Comparison of ENCODE assay signal across 1 cellular context in genomic region chr1:178379807-178380206, GRCh38.
TF ChIP-seq lines count a peak whose summit lies in the region.

No MANE protein-coding gene starts in this region.

TF ChIP-seq in WTC11, 78 proteins besides CTCF, POLR2A, EP300 and RAD21 (continued from another document):
- no peak for TF ChIP-seq AR (CRISPR knock-in tag; IDR thresholded peaks at IDR 0.05)
- TF ChIP-seq ZNF263 (CRISPR knock-in tag; IDR thresholded peaks at IDR 0.05; ENCODE audit: low read depth): no peak
- TF ChIP-seq ZNF317 (CRISPR knock-in tag; IDR thresholded peaks at IDR 0.05; ENCODE audit: borderline replicate concordance, low read depth): no peak
- no peak for TF ChIP-seq E2F5 (CRISPR knock-in tag; IDR thresholded peaks at IDR 0.05)
- TF ChIP-seq ZNF423 (CRISPR knock-in tag; IDR thresholded peaks at IDR 0.05): no peak
- TF ChIP-seq ATF2 (CRISPR knock-in tag; IDR thresholded peaks at IDR 0.05; ENCODE audit: borderline replicate concordance, low read depth): no peak
TF ChIP-seq in WTC11: peak in this region for 0.
